ENCODE assay signal across 1 cellular context in the genomic region with DNA sequence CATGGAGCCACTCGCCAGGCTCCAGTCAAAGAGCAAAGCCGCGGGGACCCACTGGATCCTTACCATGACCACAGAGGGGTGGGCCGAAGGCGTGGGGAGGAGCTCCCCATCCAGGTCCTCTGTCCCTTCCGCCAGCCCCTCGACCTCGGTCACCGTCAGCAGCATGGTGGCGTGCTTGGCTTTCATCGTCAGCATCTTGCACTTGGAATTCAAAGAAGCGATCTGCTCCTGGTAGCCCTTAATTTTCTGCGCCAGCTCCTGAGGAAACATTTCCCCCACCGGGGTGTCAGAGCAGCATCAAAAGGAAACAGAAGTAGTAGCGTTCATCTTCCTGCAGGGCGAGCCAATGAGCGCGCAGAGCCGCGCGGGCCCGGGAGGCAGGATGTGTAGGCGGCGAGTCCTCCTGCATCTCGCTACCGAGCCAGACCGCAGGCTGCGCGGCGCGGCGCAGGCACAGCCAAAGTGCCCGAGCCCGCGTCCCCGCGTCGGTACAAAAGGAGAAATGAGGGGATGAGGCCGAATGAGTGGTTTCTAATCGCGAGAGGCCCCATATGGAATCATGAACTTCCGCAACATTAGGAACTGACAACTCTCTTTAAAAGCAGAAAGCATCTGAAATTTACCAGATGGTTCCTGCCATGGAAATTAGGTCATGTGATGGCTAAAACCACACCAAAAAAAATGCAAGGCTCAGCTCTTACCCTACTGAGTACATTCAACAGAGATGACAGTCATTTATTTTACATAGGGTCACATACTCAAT.
TF ChIP-seq lines count a peak whose summit lies in the region.

No MANE protein-coding gene starts in this region.

TF ChIP-seq in HepG2, 621 proteins besides CTCF, POLR2A, EP300 and RAD21 (continued from another document and continues in another):
- TF ChIP-seq, protein P1, sequence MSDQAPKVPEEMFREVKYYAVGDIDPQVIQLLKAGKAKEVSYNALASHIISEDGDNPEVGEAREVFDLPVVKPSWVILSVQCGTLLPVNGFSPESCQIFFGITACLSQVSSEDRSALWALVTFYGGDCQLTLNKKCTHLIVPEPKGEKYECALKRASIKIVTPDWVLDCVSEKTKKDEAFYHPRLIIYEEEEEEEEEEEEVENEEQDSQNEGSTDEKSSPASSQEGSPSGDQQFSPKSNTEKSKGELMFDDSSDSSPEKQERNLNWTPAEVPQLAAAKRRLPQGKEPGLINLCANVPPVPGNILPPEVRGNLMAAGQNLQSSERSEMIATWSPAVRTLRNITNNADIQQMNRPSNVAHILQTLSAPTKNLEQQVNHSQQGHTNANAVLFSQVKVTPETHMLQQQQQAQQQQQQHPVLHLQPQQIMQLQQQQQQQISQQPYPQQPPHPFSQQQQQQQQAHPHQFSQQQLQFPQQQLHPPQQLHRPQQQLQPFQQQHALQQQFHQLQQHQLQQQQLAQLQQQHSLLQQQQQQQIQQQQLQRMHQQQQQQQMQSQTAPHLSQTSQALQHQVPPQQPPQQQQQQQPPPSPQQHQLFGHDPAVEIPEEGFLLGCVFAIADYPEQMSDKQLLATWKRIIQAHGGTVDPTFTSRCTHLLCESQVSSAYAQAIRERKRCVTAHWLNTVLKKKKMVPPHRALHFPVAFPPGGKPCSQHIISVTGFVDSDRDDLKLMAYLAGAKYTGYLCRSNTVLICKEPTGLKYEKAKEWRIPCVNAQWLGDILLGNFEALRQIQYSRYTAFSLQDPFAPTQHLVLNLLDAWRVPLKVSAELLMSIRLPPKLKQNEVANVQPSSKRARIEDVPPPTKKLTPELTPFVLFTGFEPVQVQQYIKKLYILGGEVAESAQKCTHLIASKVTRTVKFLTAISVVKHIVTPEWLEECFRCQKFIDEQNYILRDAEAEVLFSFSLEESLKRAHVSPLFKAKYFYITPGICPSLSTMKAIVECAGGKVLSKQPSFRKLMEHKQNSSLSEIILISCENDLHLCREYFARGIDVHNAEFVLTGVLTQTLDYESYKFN (CRISPR knock-in tag; conservative IDR thresholded peaks at IDR 0.05), result peak; percentile 73
- 0 out of 2 replicates have a peak, but pooled peaks have one; percentile 56 for TF ChIP-seq ZZZ3 (CRISPR knock-in tag; IDR thresholded peaks at IDR 0.05; ENCODE audit: borderline replicate concordance)
- TF ChIP-seq, protein P2, sequence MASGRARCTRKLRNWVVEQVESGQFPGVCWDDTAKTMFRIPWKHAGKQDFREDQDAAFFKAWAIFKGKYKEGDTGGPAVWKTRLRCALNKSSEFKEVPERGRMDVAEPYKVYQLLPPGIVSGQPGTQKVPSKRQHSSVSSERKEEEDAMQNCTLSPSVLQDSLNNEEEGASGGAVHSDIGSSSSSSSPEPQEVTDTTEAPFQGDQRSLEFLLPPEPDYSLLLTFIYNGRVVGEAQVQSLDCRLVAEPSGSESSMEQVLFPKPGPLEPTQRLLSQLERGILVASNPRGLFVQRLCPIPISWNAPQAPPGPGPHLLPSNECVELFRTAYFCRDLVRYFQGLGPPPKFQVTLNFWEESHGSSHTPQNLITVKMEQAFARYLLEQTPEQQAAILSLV (CRISPR knock-in tag; IDR thresholded peaks at IDR 0.05; ENCODE audit: borderline replicate concordance), result peak; percentile 86
- peak; percentile 88; the same call in 1 of the 2 replicates for TF ChIP-seq DNMT1 (CRISPR knock-in tag; IDR thresholded peaks at IDR 0.05)
- TF ChIP-seq, protein P3, sequence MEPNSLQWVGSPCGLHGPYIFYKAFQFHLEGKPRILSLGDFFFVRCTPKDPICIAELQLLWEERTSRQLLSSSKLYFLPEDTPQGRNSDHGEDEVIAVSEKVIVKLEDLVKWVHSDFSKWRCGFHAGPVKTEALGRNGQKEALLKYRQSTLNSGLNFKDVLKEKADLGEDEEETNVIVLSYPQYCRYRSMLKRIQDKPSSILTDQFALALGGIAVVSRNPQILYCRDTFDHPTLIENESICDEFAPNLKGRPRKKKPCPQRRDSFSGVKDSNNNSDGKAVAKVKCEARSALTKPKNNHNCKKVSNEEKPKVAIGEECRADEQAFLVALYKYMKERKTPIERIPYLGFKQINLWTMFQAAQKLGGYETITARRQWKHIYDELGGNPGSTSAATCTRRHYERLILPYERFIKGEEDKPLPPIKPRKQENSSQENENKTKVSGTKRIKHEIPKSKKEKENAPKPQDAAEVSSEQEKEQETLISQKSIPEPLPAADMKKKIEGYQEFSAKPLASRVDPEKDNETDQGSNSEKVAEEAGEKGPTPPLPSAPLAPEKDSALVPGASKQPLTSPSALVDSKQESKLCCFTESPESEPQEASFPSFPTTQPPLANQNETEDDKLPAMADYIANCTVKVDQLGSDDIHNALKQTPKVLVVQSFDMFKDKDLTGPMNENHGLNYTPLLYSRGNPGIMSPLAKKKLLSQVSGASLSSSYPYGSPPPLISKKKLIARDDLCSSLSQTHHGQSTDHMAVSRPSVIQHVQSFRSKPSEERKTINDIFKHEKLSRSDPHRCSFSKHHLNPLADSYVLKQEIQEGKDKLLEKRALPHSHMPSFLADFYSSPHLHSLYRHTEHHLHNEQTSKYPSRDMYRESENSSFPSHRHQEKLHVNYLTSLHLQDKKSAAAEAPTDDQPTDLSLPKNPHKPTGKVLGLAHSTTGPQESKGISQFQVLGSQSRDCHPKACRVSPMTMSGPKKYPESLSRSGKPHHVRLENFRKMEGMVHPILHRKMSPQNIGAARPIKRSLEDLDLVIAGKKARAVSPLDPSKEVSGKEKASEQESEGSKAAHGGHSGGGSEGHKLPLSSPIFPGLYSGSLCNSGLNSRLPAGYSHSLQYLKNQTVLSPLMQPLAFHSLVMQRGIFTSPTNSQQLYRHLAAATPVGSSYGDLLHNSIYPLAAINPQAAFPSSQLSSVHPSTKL (CRISPR knock-in tag; IDR thresholded peaks at IDR 0.05), result peak; percentile 53
- TF ChIP-seq, protein P4, sequence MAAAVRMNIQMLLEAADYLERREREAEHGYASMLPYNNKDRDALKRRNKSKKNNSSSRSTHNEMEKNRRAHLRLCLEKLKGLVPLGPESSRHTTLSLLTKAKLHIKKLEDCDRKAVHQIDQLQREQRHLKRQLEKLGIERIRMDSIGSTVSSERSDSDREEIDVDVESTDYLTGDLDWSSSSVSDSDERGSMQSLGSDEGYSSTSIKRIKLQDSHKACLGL (CRISPR knock-in tag; IDR thresholded peaks at IDR 0.05), result no peak
- TF ChIP-seq ZNF891 (CRISPR knock-in tag; IDR thresholded peaks at IDR 0.05), result peak; percentile 91
- TF ChIP-seq ZNF441 (CRISPR knock-in tag; IDR thresholded peaks at IDR 0.05; ENCODE audit: borderline replicate concordance), result no peak
- no peak; the same call in 1 of the 2 replicates for TF ChIP-seq ETV6 (CRISPR knock-in tag; conservative IDR thresholded peaks at IDR 0.05)
- TF ChIP-seq KLF6 (CRISPR knock-in tag; IDR thresholded peaks at IDR 0.05), result no peak
- TF ChIP-seq CCDC6 (CRISPR knock-in tag; IDR thresholded peaks at IDR 0.05), result peak; percentile 79; the same call in 1 of the 2 replicates
- TF ChIP-seq ZNF530 (CRISPR knock-in tag; IDR thresholded peaks at IDR 0.05; ENCODE audit: low read depth), result no peak
- TF ChIP-seq, protein P5, sequence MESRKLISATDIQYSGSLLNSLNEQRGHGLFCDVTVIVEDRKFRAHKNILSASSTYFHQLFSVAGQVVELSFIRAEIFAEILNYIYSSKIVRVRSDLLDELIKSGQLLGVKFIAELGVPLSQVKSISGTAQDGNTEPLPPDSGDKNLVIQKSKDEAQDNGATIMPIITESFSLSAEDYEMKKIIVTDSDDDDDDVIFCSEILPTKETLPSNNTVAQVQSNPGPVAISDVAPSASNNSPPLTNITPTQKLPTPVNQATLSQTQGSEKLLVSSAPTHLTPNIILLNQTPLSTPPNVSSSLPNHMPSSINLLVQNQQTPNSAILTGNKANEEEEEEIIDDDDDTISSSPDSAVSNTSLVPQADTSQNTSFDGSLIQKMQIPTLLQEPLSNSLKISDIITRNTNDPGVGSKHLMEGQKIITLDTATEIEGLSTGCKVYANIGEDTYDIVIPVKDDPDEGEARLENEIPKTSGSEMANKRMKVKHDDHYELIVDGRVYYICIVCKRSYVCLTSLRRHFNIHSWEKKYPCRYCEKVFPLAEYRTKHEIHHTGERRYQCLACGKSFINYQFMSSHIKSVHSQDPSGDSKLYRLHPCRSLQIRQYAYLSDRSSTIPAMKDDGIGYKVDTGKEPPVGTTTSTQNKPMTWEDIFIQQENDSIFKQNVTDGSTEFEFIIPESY (CRISPR knock-in tag; IDR thresholded peaks at IDR 0.05), result no peak
- TF ChIP-seq, protein P6, sequence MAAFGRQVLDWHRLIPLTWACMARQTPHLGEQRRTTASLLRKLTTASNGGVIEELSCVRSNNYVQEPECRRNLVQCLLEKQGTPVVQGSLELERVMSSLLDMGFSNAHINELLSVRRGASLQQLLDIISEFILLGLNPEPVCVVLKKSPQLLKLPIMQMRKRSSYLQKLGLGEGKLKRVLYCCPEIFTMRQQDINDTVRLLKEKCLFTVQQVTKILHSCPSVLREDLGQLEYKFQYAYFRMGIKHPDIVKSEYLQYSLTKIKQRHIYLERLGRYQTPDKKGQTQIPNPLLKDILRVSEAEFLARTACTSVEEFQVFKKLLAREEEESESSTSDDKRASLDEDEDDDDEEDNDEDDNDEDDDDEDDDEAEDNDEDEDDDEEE (CRISPR knock-in tag; IDR thresholded peaks at IDR 0.05), result peak; percentile 59; the same call in 1 of the 2 replicates
- TF ChIP-seq SRSF9 (IDR thresholded peaks at IDR 0.05; ENCODE audit: borderline replicate concordance, insufficient read depth, low read depth, low read length, poor library complexity, severe bottlenecking), result no peak
- TF ChIP-seq HCFC1 (IDR thresholded peaks at IDR 0.05; ENCODE audit: low read depth, low read length), result no peak
- TF ChIP-seq ZNF446 (CRISPR knock-in tag; IDR thresholded peaks at IDR 0.05), result no peak; the same call in 1 of the 2 replicates
- no peak for TF ChIP-seq HNF4G (IDR thresholded peaks at IDR 0.05; ENCODE audit: borderline replicate concordance, low read depth, low read length)
- TF ChIP-seq HNF4G (CRISPR knock-in tag; IDR thresholded peaks at IDR 0.05; ENCODE audit: borderline replicate concordance, low read depth), result 0 out of 2 replicates have a peak, but pooled peaks have one; percentile 54
- TF ChIP-seq, protein P7, sequence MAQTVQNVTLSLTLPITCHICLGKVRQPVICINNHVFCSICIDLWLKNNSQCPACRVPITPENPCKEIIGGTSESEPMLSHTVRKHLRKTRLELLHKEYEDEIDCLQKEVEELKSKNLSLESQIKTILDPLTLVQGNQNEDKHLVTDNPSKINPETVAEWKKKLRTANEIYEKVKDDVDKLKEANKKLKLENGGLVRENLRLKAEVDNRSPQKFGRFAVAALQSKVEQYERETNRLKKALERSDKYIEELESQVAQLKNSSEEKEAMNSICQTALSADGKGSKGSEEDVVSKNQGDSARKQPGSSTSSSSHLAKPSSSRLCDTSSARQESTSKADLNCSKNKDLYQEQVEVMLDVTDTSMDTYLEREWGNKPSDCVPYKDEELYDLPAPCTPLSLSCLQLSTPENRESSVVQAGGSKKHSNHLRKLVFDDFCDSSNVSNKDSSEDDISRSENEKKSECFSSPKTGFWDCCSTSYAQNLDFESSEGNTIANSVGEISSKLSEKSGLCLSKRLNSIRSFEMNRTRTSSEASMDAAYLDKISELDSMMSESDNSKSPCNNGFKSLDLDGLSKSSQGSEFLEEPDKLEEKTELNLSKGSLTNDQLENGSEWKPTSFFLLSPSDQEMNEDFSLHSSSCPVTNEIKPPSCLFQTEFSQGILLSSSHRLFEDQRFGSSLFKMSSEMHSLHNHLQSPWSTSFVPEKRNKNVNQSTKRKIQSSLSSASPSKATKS (CRISPR knock-in tag; IDR thresholded peaks at IDR 0.05), result peak; percentile 48; the same call in 1 of the 2 replicates
- peak; percentile 51 for TF ChIP-seq SNAPC2 (CRISPR knock-in tag; IDR thresholded peaks at IDR 0.05)
- TF ChIP-seq, protein P8, sequence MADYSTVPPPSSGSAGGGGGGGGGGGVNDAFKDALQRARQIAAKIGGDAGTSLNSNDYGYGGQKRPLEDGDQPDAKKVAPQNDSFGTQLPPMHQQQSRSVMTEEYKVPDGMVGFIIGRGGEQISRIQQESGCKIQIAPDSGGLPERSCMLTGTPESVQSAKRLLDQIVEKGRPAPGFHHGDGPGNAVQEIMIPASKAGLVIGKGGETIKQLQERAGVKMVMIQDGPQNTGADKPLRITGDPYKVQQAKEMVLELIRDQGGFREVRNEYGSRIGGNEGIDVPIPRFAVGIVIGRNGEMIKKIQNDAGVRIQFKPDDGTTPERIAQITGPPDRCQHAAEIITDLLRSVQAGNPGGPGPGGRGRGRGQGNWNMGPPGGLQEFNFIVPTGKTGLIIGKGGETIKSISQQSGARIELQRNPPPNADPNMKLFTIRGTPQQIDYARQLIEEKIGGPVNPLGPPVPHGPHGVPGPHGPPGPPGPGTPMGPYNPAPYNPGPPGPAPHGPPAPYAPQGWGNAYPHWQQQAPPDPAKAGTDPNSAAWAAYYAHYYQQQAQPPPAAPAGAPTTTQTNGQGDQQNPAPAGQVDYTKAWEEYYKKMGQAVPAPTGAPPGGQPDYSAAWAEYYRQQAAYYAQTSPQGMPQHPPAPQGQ (CRISPR knock-in tag; IDR thresholded peaks at IDR 0.05; ENCODE audit: borderline replicate concordance), result no peak
- peak; percentile 73 for TF ChIP-seq ZBTB38 (CRISPR knock-in tag; IDR thresholded peaks at IDR 0.05)
- TF ChIP-seq CHD2 (IDR thresholded peaks at IDR 0.05; ENCODE audit: low read depth, low read length), result no peak; the same call in 1 of the 2 replicates
- peak; percentile 75 for TF ChIP-seq HIVEP1 (CRISPR knock-in tag; IDR thresholded peaks at IDR 0.05)
- TF ChIP-seq ZNF20 (CRISPR knock-in tag; IDR thresholded peaks at IDR 0.05), result no peak
- peak; percentile 57; the same call in 1 of the 2 replicates for TF ChIP-seq SP2 (CRISPR knock-in tag; IDR thresholded peaks at IDR 0.05)
- TF ChIP-seq, protein P9, sequence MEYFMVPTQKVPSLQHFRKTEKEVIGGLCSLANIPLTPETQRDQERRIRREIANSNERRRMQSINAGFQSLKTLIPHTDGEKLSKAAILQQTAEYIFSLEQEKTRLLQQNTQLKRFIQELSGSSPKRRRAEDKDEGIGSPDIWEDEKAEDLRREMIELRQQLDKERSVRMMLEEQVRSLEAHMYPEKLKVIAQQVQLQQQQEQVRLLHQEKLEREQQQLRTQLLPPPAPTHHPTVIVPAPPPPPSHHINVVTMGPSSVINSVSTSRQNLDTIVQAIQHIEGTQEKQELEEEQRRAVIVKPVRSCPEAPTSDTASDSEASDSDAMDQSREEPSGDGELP (IDR thresholded peaks at IDR 0.05; ENCODE audit: borderline replicate concordance, low read depth), result peak; percentile 25
- TF ChIP-seq, protein P10, sequence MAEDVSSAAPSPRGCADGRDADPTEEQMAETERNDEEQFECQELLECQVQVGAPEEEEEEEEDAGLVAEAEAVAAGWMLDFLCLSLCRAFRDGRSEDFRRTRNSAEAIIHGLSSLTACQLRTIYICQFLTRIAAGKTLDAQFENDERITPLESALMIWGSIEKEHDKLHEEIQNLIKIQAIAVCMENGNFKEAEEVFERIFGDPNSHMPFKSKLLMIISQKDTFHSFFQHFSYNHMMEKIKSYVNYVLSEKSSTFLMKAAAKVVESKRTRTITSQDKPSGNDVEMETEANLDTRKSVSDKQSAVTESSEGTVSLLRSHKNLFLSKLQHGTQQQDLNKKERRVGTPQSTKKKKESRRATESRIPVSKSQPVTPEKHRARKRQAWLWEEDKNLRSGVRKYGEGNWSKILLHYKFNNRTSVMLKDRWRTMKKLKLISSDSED (CRISPR knock-in tag; IDR thresholded peaks at IDR 0.05), result no peak
- no peak; the same call in 1 of the 2 replicates for TF ChIP-seq ZNF570 (CRISPR knock-in tag; IDR thresholded peaks at IDR 0.05; ENCODE audit: borderline replicate concordance)
- TF ChIP-seq HNRNPL (IDR thresholded peaks at IDR 0.05; ENCODE audit: low read depth, low read length), result no peak
- TF ChIP-seq, protein P11, sequence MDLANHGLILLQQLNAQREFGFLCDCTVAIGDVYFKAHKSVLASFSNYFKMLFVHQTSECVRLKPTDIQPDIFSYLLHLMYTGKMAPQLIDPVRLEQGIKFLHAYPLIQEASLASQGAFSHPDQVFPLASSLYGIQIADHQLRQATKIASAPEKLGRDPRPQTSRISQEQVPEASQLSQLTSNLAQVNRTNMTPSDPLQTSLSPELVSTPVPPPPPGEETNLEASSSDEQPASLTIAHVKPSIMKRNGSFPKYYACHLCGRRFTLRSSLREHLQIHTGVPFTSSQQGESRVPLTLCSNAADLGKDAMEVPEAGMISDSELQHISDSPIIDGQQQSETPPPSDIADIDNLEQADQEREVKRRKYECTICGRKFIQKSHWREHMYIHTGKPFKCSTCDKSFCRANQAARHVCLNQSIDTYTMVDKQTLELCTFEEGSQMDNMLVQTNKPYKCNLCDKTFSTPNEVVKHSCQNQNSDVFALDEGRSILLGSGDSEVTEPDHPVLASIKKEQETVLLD (CRISPR knock-in tag; IDR thresholded peaks at IDR 0.05; ENCODE audit: low read depth), result no peak
